In genomic region chr16:87812200-87812656, GRCh38 we compare ENCODE assay signal across 16 cellular contexts. TPM values are rescaled to one million over a fixed set of nuclear protein-coding genes. Genes with fewer than 3 reads are reported as not detected.
DNase-seq lines count a peak whose midpoint lies in the region; TF ChIP-seq lines count a peak whose summit lies in the region.
"Had no signal": no experiment of that assay in that cellular context is flagged by ENCODE, and none has a peak within 500 bp of the region (broad histone marks: within the 10 kb centered on the region; RNA-seq: fewer than 3 reads in every experiment).

No MANE protein-coding gene starts in this region.

- POLR2A ChIA-PET in OCI-LY7 (lab: Charles Lee): interaction anchor here (1.4 to 3.0 kb wide), 3 partner anchors 33 to 54 kb away, joined by 3 to 12 read pairs (median 7); no protein-coding TSS in a partner anchor

- TF ChIP-seq CTCF in OCI-LY7 (conservative IDR thresholded peaks at IDR 0.05; ENCODE audit: low read length) (no peak), ovary (IDR thresholded peaks at IDR 0.05) (no peak)

- peak overlapping the region; percentile 52; the same call in 1 of the 2 replicates for H2AFZ ChIP-seq in OCI-LY7 (ENCODE audit: low read length)

- no peak overlapping the region for H3K4me3 ChIP-seq in OCI-LY7 (ENCODE audit: low read depth, low read length, poor library complexity, severe bottlenecking)
- H3K4me3 ChIP-seq in ovary: no peak overlapping the region
- H3K4me3 ChIP-seq: SJCRH30 had no signal

- intact Hi-C loops in OCI-LY7 (cut with micrococcal nuclease; ENCODE audit: unreplicated experiment) (no loop called here), ovary (cut with DNase I) (no loop called here)

- H3K9me3 ChIP-seq in OCI-LY7 (ENCODE audit: low read length): peaks cover 6% of the 10 kb centered on the region; the same call in 1 of the 2 replicates
- no peaks in the 10 kb centered on the region for H3K9me3 ChIP-seq in ovary
- H3K9me3 ChIP-seq: SJCRH30 had no signal

- no peaks in the 10 kb centered on the region for H3K27me3 ChIP-seq in ovary
- H3K27me3 ChIP-seq: SJCRH30 had no signal

- no peak for TF ChIP-seq POLR2A in ovary (IDR thresholded peaks at IDR 0.05)

- DNase-seq in DMS 273 (lab: John Stamatoyannopoulos, UW; ENCODE audit: unreplicated experiment) (peak; percentile 29), DMS 273 treated with DMSO at 0.1 percent for 48 hours (lab: John Stamatoyannopoulos, UW) (no peak), DMS153 (lab: John Stamatoyannopoulos, UW) (peak; percentile 86), OCI-LY7 (ENCODE audit: low spot score) (no peak), left kidney (ENCODE audit: low read depth, low spot score) (peak; percentile 28), ovary (no peak), GDM1 (lab: John Stamatoyannopoulos, UW) (no peak)
- no peak for DNase-seq in stimulated activated naive CD4-positive, alpha-beta T cell (lab: John Stamatoyannopoulos, UW)
- DNase-seq: activated CD4-positive, CD25-positive, alpha-beta regulatory T cell treated with anti-CD3 and anti-CD28 coated beads, Interleukin-2, amount 50 U/mL, for 72 hours; activated CD8-positive, alpha-beta memory T cell treated with anti-CD3 and anti-CD28 coated beads, Interleukin-2, amount 10 ng/mL, durations not matched to agents 7 days and 5 days; H7; left colon; NCI-H510A treated with DMSO at 0.1 percent for 48 hours; SJCRH30 had no signal

- no peaks in the 10 kb centered on the region; the same call in 1 of the 2 replicates for H3K79me2 ChIP-seq in OCI-LY7 (ENCODE audit: insufficient read depth, low read depth, low read length)

- peak overlapping the region; percentile 97 for H3K27ac ChIP-seq in OCI-LY7 (ENCODE audit: low read depth, low read length, poor library complexity, severe bottlenecking)
- H3K27ac ChIP-seq in ovary: no peak overlapping the region
- H3K27ac ChIP-seq: 22Rv1, KMS-11, SJCRH30 had no signal

- WGBS in ovary, 3 donors: 31 to 47% (median 39%) methylated on average over 10 of the region's 10 CpGs

- H3K4me1 ChIP-seq in OCI-LY7 (ENCODE audit: insufficient read depth, low read length, poor library complexity, severe bottlenecking) (peaks cover 55% of the 10 kb centered on the region), ovary (ENCODE audit: insufficient read depth) (no peaks in the 10 kb centered on the region)

- BruUV-seq in OCI-LY7 (replicated peaks; lab: Mats Ljungman, UMichigan): no TSS peak

- H3K36me3 ChIP-seq in OCI-LY7 (ENCODE audit: insufficient read depth, low read length) (no peaks in the 10 kb centered on the region), ovary (no peaks in the 10 kb centered on the region)
- H3K36me3 ChIP-seq: SJCRH30 had no signal

- no peaks in the 10 kb centered on the region for H4K20me1 ChIP-seq in OCI-LY7 (ENCODE audit: insufficient read depth, low read length)

- CTCF ChIA-PET in OCI-LY7 (lab: Charles Lee; ENCODE audit: unreplicated experiment): interaction anchor here (1.0 kb wide), 1 partner anchor 34 kb away, joined by 7 read pairs; no protein-coding TSS in a partner anchor

- peak overlapping the region; percentile 69 for H3K4me2 ChIP-seq in OCI-LY7 (ENCODE audit: low read length)
- H3K4me2 ChIP-seq: KMS-11 had no signal

- no peak for TF ChIP-seq EP300 in ovary (IDR thresholded peaks at IDR 0.05)

- H3K9me2 ChIP-seq in OCI-LY7 (ENCODE audit: insufficient read depth, low read length): no peaks in the 10 kb centered on the region

RNA-seq across cellular contexts. Expression of gene KLHDC4, which starts 46.4 kb away (rescaled TPM):
- 146 and 147 TPM in 2 replicates for total RNA-seq in OCI-LY7 (2014; rRNA removed; shearing (Covaris generic))
- total RNA-seq in OCI-LY7 (2022) (213 and 233 TPM in 2 replicates), ovary (10 to 100 TPM; 24.1 to 35.9 (median 30.5) TPM)
- 10 to 100 TPM; 16.2 to 22.7 TPM for polyA plus RNA-seq in ovary

RNA-seq across cellular contexts. Expression of gene SLC7A5, which starts 57.1 kb away (rescaled TPM):
- total RNA-seq in OCI-LY7 (2014; rRNA removed; shearing (Covaris generic)): 99.3 and 140 TPM in 2 replicates
- total RNA-seq in OCI-LY7 (2022) (258 and 283 TPM in 2 replicates), ovary (10 to 100 TPM in 3 of 7 donors, 1 to 10 TPM in 4; 3.1 to 64.3 (median 9.2) TPM)
- 10 to 100 TPM in 1 of 2 donors, 1 to 10 TPM in 1; 3.7 to 20.8 TPM for polyA plus RNA-seq in ovary

Comparison
In these comparisons a context has a peak if more than half of its experiments do, and no peak if none do; other contexts are left out.
1. DNase-seq: peak in DMS 273 (single experiment), DMS153 (single experiment) and left kidney (single experiment); none in DMS 273 treated with DMSO at 0.1 percent for 48 hours (single experiment), OCI-LY7 (single experiment), ovary (0 of 5), stimulated activated naive CD4-positive, alpha-beta T cell (0 of 6) and GDM1 (single experiment).